Comparison of ENCODE assay signal across 16 cellular contexts in genomic region chr15:72857331-72858065, GRCh38.
A peak's percentile ranks its signal among the peaks of the same experiment; 100 is the strongest.
DNase-seq lines count a peak whose midpoint lies in the region; ATAC-seq, FAIRE-seq and TF ChIP-seq lines count a peak whose summit lies in the region.
"Had no signal": no experiment of that assay in that cellular context is flagged by ENCODE, and none has a peak within 500 bp of the region (broad histone marks: within the 10 kb centered on the region; RNA-seq: fewer than 3 reads in every experiment).

No MANE protein-coding gene starts in this region.

- no peak overlapping the region for H3K4me3 ChIP-seq in breast epithelium
- H3K4me3 ChIP-seq in esophagus muscularis mucosa, result no peak overlapping the region
- H3K4me3 ChIP-seq in small intestine (ENCODE audit: low read depth in 1 of 2, low read length in 2 of 2), result no peak overlapping the region
- H3K4me3 ChIP-seq in right cardiac atrium (ENCODE audit: low read length), result no peak overlapping the region

- intact Hi-C loops in MCF 10A (cut with micrococcal nuclease), result no loop called here
- intact Hi-C loops in breast epithelium (cut with DNase I; ENCODE audit: low total_unique reads), result no loop called here
- intact Hi-C loops in esophagus muscularis mucosa (cut with DNase I), result no loop called here
- intact Hi-C loops in activated naive CD4-positive, alpha-beta T cell treated with anti-CD3 and anti-CD28 coated beads for 36 hours (cut with micrococcal nuclease), result no loop called here
- intact Hi-C loops in right cardiac atrium (cut with DNase I), result no loop called here

- no peak for ATAC-seq in right cardiac atrium

- WGBS in esophagus muscularis mucosa, result 77% methylated on average over 9 of the region's 9 CpGs
- 55 to 78% (median 74%) methylated on average over 9 of the region's 9 CpGs for WGBS in small intestine, 3 donors
- WGBS in right cardiac atrium, result 74% methylated on average over 9 of the region's 9 CpGs

- POLR2A ChIA-PET in MCF 10A (lab: Yijun Ruan, JAX), result no interaction called here

- TF ChIP-seq CTCF in MCF 10A (IDR thresholded peaks at IDR 0.05; ENCODE audit: unreplicated experiment) (no peak), breast epithelium (IDR thresholded peaks at IDR 0.05) (no peak), esophagus muscularis mucosa (IDR thresholded peaks at IDR 0.05) (no peak)

- BruUV-seq in MCF 10A (replicated peaks; lab: Mats Ljungman, UMichigan), result no TSS peak

- peaks cover 32% of the 10 kb centered on the region for H3K27me3 Mint-ChIP-seq in MCF 10A (ENCODE audit: insufficient read depth, unreplicated experiment)
- H3K27me3 Mint-ChIP-seq in activated naive CD4-positive, alpha-beta T cell treated with anti-CD3 and anti-CD28 coated beads for 36 hours (ENCODE audit: low read depth), result peaks cover 12% of the 10 kb centered on the region

- H3K27ac Mint-ChIP-seq in MCF 10A (ENCODE audit: low read depth, unreplicated experiment), result no peak overlapping the region
- H3K27ac Mint-ChIP-seq in activated naive CD4-positive, alpha-beta T cell treated with anti-CD3 and anti-CD28 coated beads for 36 hours, result no peak overlapping the region
- H3K27ac Mint-ChIP-seq: HFFc6 had no signal

- H3K36me3 Mint-ChIP-seq in MCF 10A (ENCODE audit: insufficient read depth, unreplicated experiment), result no peaks in the 10 kb centered on the region
- H3K36me3 Mint-ChIP-seq in activated naive CD4-positive, alpha-beta T cell treated with anti-CD3 and anti-CD28 coated beads for 36 hours (ENCODE audit: low read depth), result no peaks in the 10 kb centered on the region
- H3K36me3 Mint-ChIP-seq: CD4-positive, alpha-beta memory T cell had no signal

- H3K9me3 Mint-ChIP-seq in MCF 10A (ENCODE audit: unreplicated experiment), result peaks cover 7% of the 10 kb centered on the region
- no peaks in the 10 kb centered on the region for H3K9me3 Mint-ChIP-seq in activated naive CD4-positive, alpha-beta T cell treated with anti-CD3 and anti-CD28 coated beads for 36 hours
- H3K9me3 Mint-ChIP-seq: HFFc6 had no signal

- H3K27me3 ChIP-seq in breast epithelium, result no peaks in the 10 kb centered on the region
- H3K27me3 ChIP-seq in esophagus muscularis mucosa, result no peaks in the 10 kb centered on the region
- no peaks in the 10 kb centered on the region for H3K27me3 ChIP-seq in small intestine (ENCODE audit: control insufficient read depth in 2 of 2, insufficient read depth in 2 of 2, low read length in 2 of 2)
- H3K27me3 ChIP-seq in right cardiac atrium (ENCODE audit: control insufficient read depth, insufficient read depth), result no peaks in the 10 kb centered on the region
- H3K27me3 ChIP-seq: BE2C had no signal

- H3K27ac ChIP-seq in breast epithelium (no peak overlapping the region), esophagus muscularis mucosa (replicated peaks in 1 of 4) (no peak overlapping the region), small intestine (ENCODE audit: low read depth in 1 of 2, low read length in 1 of 2) (no peak overlapping the region), right cardiac atrium (ENCODE audit: low read length) (no peak overlapping the region)
- H3K27ac ChIP-seq: C4-2B had no signal

- CTCF ChIA-PET in MCF 10A (lab: Yijun Ruan, JAX), result no interaction called here
- CTCF ChIA-PET in activated naive CD4-positive, alpha-beta T cell treated with anti-CD3 and anti-CD28 coated beads for 36 hours (lab: Charles Lee), result no interaction called here

- DNase-seq in MCF 10A (ENCODE audit: unreplicated experiment), result peak; percentile 19
- no peak for DNase-seq in breast epithelium (ENCODE audit: low spot score in 2 of 2)
- DNase-seq in NCI-H526 treated with DMSO at 0.1 percent for 48 hours (lab: John Stamatoyannopoulos, UW), result peak; percentile 13
- DNase-seq in esophagus muscularis mucosa (ENCODE audit: extremely low spot score), result peak; percentile 89
- DNase-seq in small intestine, result peak; percentile 56
- DNase-seq in activated naive CD4-positive, alpha-beta T cell treated with anti-CD3 and anti-CD28 coated beads for 36 hours, result no peak
- no peak for DNase-seq in central memory CD4-positive, alpha-beta T cell
- no peak for DNase-seq in right cardiac atrium
- DNase-seq: ACHN; BE2C; CD4-positive, alpha-beta memory T cell; DMS79; HCEC 1CT; HFFc6 had no signal

- TF ChIP-seq EP300 in esophagus muscularis mucosa (IDR thresholded peaks at IDR 0.05), result no peak

- H3K9me3 ChIP-seq in breast epithelium (no peaks in the 10 kb centered on the region), esophagus muscularis mucosa (no peaks in the 10 kb centered on the region), small intestine (ENCODE audit: control insufficient read depth, low read depth) (no peaks in the 10 kb centered on the region), right cardiac atrium (ENCODE audit: control insufficient read depth, low read length) (no peaks in the 10 kb centered on the region)
- H3K9me3 ChIP-seq: BE2C had no signal

- H3K4me3 Mint-ChIP-seq in MCF 10A (ENCODE audit: unreplicated experiment), result no peak overlapping the region
- no peak overlapping the region for H3K4me3 Mint-ChIP-seq in activated naive CD4-positive, alpha-beta T cell treated with anti-CD3 and anti-CD28 coated beads for 36 hours
- H3K4me3 Mint-ChIP-seq: HFFc6 had no signal

- H3K4me1 Mint-ChIP-seq in MCF 10A (ENCODE audit: insufficient read depth, unreplicated experiment), result no peaks in the 10 kb centered on the region
- no peaks in the 10 kb centered on the region for H3K4me1 Mint-ChIP-seq in activated naive CD4-positive, alpha-beta T cell treated with anti-CD3 and anti-CD28 coated beads for 36 hours (ENCODE audit: low read depth)
- H3K4me1 Mint-ChIP-seq: CD4-positive, alpha-beta memory T cell had no signal

- H3K4me1 ChIP-seq in breast epithelium (no peaks in the 10 kb centered on the region), esophagus muscularis mucosa (peaks cover 0 to 5% (median 3%) of the 10 kb centered on the region in 4 donors), small intestine (ENCODE audit: control insufficient read depth in 2 of 2, insufficient read depth in 1 of 2, low read depth in 1 of 2, low read length in 1 of 2) (peaks cover 0 to 3% of the 10 kb centered on the region in 2 donors), right cardiac atrium (ENCODE audit: control insufficient read depth, insufficient read depth, low read length) (no peaks in the 10 kb centered on the region)
- H3K4me1 ChIP-seq: BE2C had no signal

- no peaks in the 10 kb centered on the region for H3K36me3 ChIP-seq in breast epithelium
- H3K36me3 ChIP-seq in esophagus muscularis mucosa, result no peaks in the 10 kb centered on the region
- no peaks in the 10 kb centered on the region for H3K36me3 ChIP-seq in small intestine (ENCODE audit: control insufficient read depth in 2 of 2, insufficient read depth in 2 of 2, low read length in 2 of 2)
- H3K36me3 ChIP-seq: BE2C had no signal

- FAIRE-seq in small intestine (lab: Jason Lieb, UNC), result no peak
- FAIRE-seq: GM12891 had no signal

- TF ChIP-seq POLR2A in breast epithelium (IDR thresholded peaks at IDR 0.05), result no peak
- TF ChIP-seq POLR2A in esophagus muscularis mucosa (IDR thresholded peaks at IDR 0.05; ENCODE audit: low read depth), result no peak

Comparison
In these comparisons a context has a peak if more than half of its experiments do, and no peak if none do; other contexts are left out.
1. DNase-seq: peak in MCF 10A (single experiment), NCI-H526 treated with DMSO at 0.1 percent for 48 hours (single experiment), esophagus muscularis mucosa (single experiment) and small intestine (single experiment); none in breast epithelium (0 of 2), activated naive CD4-positive, alpha-beta T cell treated with anti-CD3 and anti-CD28 coated beads for 36 hours (single experiment), central memory CD4-positive, alpha-beta T cell (single experiment) and right cardiac atrium (0 of 3).